Comparison of ENCODE assay signal across 14 cellular contexts in the genomic region with DNA sequence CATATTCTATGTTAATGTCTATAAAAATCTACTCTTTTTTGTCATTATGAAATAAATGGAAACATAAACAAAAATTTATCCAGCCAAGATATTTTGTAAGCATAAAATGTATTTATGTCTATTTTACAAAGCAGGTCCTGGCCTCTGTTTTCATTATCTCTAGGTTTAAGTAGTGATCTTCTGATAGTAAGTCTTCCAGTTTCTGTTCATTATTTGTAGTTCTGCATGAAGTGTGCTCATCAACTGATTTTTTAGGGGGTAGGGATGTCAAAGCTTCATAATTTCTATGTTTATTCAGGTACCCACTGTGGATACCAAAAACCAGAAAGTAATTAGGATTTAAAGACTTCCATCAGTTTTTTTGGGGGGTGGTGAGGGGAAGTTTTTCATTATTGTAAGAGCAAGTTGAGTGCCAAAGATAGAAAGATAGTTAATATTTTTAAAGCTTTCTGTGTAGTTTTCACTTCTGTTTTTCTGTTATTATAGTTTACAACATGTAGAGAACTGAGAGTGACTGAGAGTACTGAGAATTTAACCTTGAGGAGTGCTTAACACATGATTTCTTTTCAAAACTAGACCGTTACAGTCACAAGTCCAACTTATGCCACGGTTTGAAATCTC. TPM values are rescaled to one million over a fixed set of nuclear protein-coding genes. Genes with fewer than 3 reads are reported as not detected.
DNase-seq lines count a peak whose midpoint lies in the region; ATAC-seq and TF ChIP-seq lines count a peak whose summit lies in the region.
"Had no signal": no experiment of that assay in that cellular context is flagged by ENCODE, and none has a peak within 500 bp of the region (broad histone marks: within the 10 kb centered on the region; RNA-seq: fewer than 3 reads in every experiment).

No MANE protein-coding gene starts in this region.

- H3K4me1 Mint-ChIP-seq in T-helper 2 cell treated with Interferon-gamma antibody and Interleukin-4, amounts not matched to agents 5 μg/mL and 100 μg/mL, for 36 hours (ENCODE audit: low read depth) = no peaks in the 10 kb centered on the region
- H3K4me1 Mint-ChIP-seq: stimulated activated memory B cell treated with anti-CD40 and anti-IgM and Interleukin-4, amounts not matched to agents 10 μg/mL and 1 μg/mL and 100 μg/mL, for 72 hours had no signal

- H3K4me3 Mint-ChIP-seq in T-helper 2 cell treated with Interferon-gamma antibody and Interleukin-4, amounts not matched to agents 5 μg/mL and 100 μg/mL, for 36 hours = no peak overlapping the region
- H3K4me3 Mint-ChIP-seq: stimulated activated memory B cell treated with anti-CD40 and anti-IgM and Interleukin-4, amounts not matched to agents 10 μg/mL and 1 μg/mL and 100 μg/mL, for 72 hours had no signal

- H3K27ac ChIP-seq in DOHH2 (ENCODE audit: low read depth, low read length) (peak overlapping the region; percentile 83), RWPE1 (no peak overlapping the region), left ventricle myocardium inferior (replicated peaks) (no peak overlapping the region)
- H3K27ac ChIP-seq: ascending aorta had no signal

- peak overlapping the region; percentile 71 for H3K4me2 ChIP-seq in DOHH2 (ENCODE audit: low read length)

- H3K4me3 ChIP-seq in DOHH2 (ENCODE audit: low read length) = peak overlapping the region; percentile 47
- H3K4me3 ChIP-seq in left ventricle myocardium inferior = no peak overlapping the region
- H3K4me3 ChIP-seq: ascending aorta had no signal

- H3K9me2 ChIP-seq in DOHH2 (replicated peaks; ENCODE audit: control insufficient read depth, low read length) = no peaks in the 10 kb centered on the region

- H3K36me3 ChIP-seq in DOHH2 (ENCODE audit: control insufficient read depth, low read length) (no peaks in the 10 kb centered on the region; the same call in 1 of the 2 replicates), left ventricle myocardium inferior (no peaks in the 10 kb centered on the region)
- H3K36me3 ChIP-seq: ascending aorta had no signal

- no peaks in the 10 kb centered on the region for H3K27me3 Mint-ChIP-seq in T-helper 2 cell treated with Interferon-gamma antibody and Interleukin-4, amounts not matched to agents 5 μg/mL and 100 μg/mL, for 36 hours (ENCODE audit: low read depth)
- H3K27me3 Mint-ChIP-seq: stimulated activated memory B cell treated with anti-CD40 and anti-IgM and Interleukin-4, amounts not matched to agents 10 μg/mL and 1 μg/mL and 100 μg/mL, for 72 hours had no signal

- H3K36me3 Mint-ChIP-seq in T-helper 2 cell treated with Interferon-gamma antibody and Interleukin-4, amounts not matched to agents 5 μg/mL and 100 μg/mL, for 36 hours (ENCODE audit: low read depth) = no peaks in the 10 kb centered on the region
- H3K36me3 Mint-ChIP-seq: stimulated activated memory B cell treated with anti-CD40 and anti-IgM and Interleukin-4, amounts not matched to agents 10 μg/mL and 1 μg/mL and 100 μg/mL, for 72 hours had no signal

- peak; percentile 85 for ATAC-seq in GM19043 (IDR thresholded peaks at IDR 0.05; ENCODE audit: low read depth, unreplicated experiment)
- peak; percentile 94 for ATAC-seq in GM21825 (IDR thresholded peaks at IDR 0.05; ENCODE audit: unreplicated experiment)
- ATAC-seq in HG03280 (IDR thresholded peaks at IDR 0.05; ENCODE audit: unreplicated experiment) = peak; percentile 90
- ATAC-seq in Right ventricle myocardium superior (ENCODE audit: poor library complexity) = no peak
- ATAC-seq: HepG2; stimulated activated memory B cell treated with anti-CD40 and anti-IgM and Interleukin-4, amounts not matched to agents 10 μg/mL and 1 μg/mL and 100 μg/mL, for 72 hours had no signal

- H3K4me1 ChIP-seq in DOHH2 (ENCODE audit: control insufficient read depth, low read length) (peaks cover 40% of the 10 kb centered on the region), left ventricle myocardium inferior (no peaks in the 10 kb centered on the region)
- H3K4me1 ChIP-seq: ascending aorta had no signal

- CTCF ChIA-PET in RWPE1 (lab: Yijun Ruan, JAX) = no interaction called here

- no peak overlapping the region for H3K27ac Mint-ChIP-seq in T-helper 2 cell treated with Interferon-gamma antibody and Interleukin-4, amounts not matched to agents 5 μg/mL and 100 μg/mL, for 36 hours
- H3K27ac Mint-ChIP-seq: stimulated activated memory B cell treated with anti-CD40 and anti-IgM and Interleukin-4, amounts not matched to agents 10 μg/mL and 1 μg/mL and 100 μg/mL, for 72 hours had no signal

- DNase-seq in T-helper 2 cell treated with Interferon-gamma antibody and Interleukin-4, amounts not matched to agents 5 μg/mL and 100 μg/mL, for 36 hours (ENCODE audit: low spot score) = no peak
- DNase-seq in RWPE1 (ENCODE audit: low spot score) = no peak
- DNase-seq in left ventricle myocardium inferior = no peak
- DNase-seq in Right ventricle myocardium superior = no peak
- DNase-seq: activated T-cell treated with anti-CD3 and anti-CD28 coated beads, Interleukin-2, amount 50 U/mL, for 1 hour; effector CD4-positive, alpha-beta T cell; occipital lobe had no signal

- no peaks in the 10 kb centered on the region for H3K9me3 ChIP-seq in DOHH2 (ENCODE audit: control insufficient read depth, insufficient read depth, low read length)
- no peaks in the 10 kb centered on the region for H3K9me3 ChIP-seq in left ventricle myocardium inferior (replicated peaks)
- H3K9me3 ChIP-seq: ascending aorta had no signal

- peaks cover 9% of the 10 kb centered on the region for H3F3A ChIP-seq in DOHH2 (ENCODE audit: control insufficient read depth, insufficient read depth)

- intact Hi-C loops in left ventricle myocardium inferior (cut with micrococcal nuclease) = no loop called here
- intact Hi-C loops in Right ventricle myocardium superior (cut with DNase I) = no loop called here

- POLR2A ChIA-PET in RWPE1 (lab: Yijun Ruan, JAX; ENCODE audit: low non-redundant PET) = no interaction called here

- H4K20me1 ChIP-seq in DOHH2 (ENCODE audit: control insufficient read depth, insufficient read depth, low read depth, low read length) = no peaks in the 10 kb centered on the region

- peaks cover 11% of the 10 kb centered on the region for H3K9me3 Mint-ChIP-seq in T-helper 2 cell treated with Interferon-gamma antibody and Interleukin-4, amounts not matched to agents 5 μg/mL and 100 μg/mL, for 36 hours

- TF ChIP-seq CTCF in DOHH2 (IDR thresholded peaks at IDR 0.05; ENCODE audit: low read depth, low read length, poor library complexity, severe bottlenecking) (no peak), RWPE1 (conservative IDR thresholded peaks at IDR 0.05; ENCODE audit: low read depth) (no peak), left ventricle myocardium inferior (IDR thresholded peaks at IDR 0.05; ENCODE audit: borderline replicate concordance) (no peak)

- H3K27me3 ChIP-seq in DOHH2 (ENCODE audit: control insufficient read depth, low read length) = no peaks in the 10 kb centered on the region
- H3K27me3 ChIP-seq in left ventricle myocardium inferior (ENCODE audit: low read depth) = no peaks in the 10 kb centered on the region
- H3K27me3 ChIP-seq: ascending aorta had no signal

- H3K79me2 ChIP-seq in DOHH2 (ENCODE audit: control insufficient read depth, low read length) = no peaks in the 10 kb centered on the region

RNA-seq across cellular contexts. Expression of gene LMO3, which starts 30.6 kb away (rescaled TPM):
- 1.5 TPM for total RNA-seq in left ventricle myocardium inferior
- total RNA-seq in Right ventricle myocardium superior = 2.3 TPM
- total RNA-seq: HepG2 had no signal
